20 cellular contexts compared by ENCODE assay signal in genomic region chr2:1757567-1757966, GRCh38. TPM values are rescaled to one million over a fixed set of nuclear protein-coding genes. Genes with fewer than 3 reads are reported as not detected.
DNase-seq lines count a peak whose midpoint lies in the region; ATAC-seq, FAIRE-seq and TF ChIP-seq lines count a peak whose summit lies in the region.
"Had no signal": no experiment of that assay in that cellular context is flagged by ENCODE, and none has a peak within 500 bp of the region (broad histone marks: within the 10 kb centered on the region; RNA-seq: fewer than 3 reads in every experiment).

No MANE protein-coding gene starts in this region.

- H3K27me3 Mint-ChIP-seq in activated T-cell treated with anti-CD3 and anti-CD28 coated beads, Interleukin-2, amount 50 U/mL, for 4 hours (ENCODE audit: low read depth) = peaks cover 6% of the 10 kb centered on the region
- H3K27me3 Mint-ChIP-seq: CD4-positive, CD25-positive, alpha-beta regulatory T cell had no signal

- H3K9me3 Mint-ChIP-seq in activated T-cell treated with anti-CD3 and anti-CD28 coated beads, Interleukin-2, amount 50 U/mL, for 4 hours = peaks cover 3% of the 10 kb centered on the region

- H3K36me3 Mint-ChIP-seq in activated T-cell treated with anti-CD3 and anti-CD28 coated beads, Interleukin-2, amount 50 U/mL, for 4 hours (ENCODE audit: insufficient read depth) = no peaks in the 10 kb centered on the region
- H3K36me3 Mint-ChIP-seq: CD4-positive, CD25-positive, alpha-beta regulatory T cell; CD8-positive, alpha-beta memory T cell had no signal

- H3K9me3 ChIP-seq in left ventricle myocardium inferior (replicated peaks) = no peaks in the 10 kb centered on the region

- no peak overlapping the region for H3K4me3 Mint-ChIP-seq in activated T-cell treated with anti-CD3 and anti-CD28 coated beads, Interleukin-2, amount 50 U/mL, for 4 hours
- H3K4me3 Mint-ChIP-seq: CD4-positive, CD25-positive, alpha-beta regulatory T cell; CD8-positive, alpha-beta memory T cell; GM23338; H9 had no signal

- H3K36me3 ChIP-seq in left ventricle myocardium inferior (no peaks in the 10 kb centered on the region), bronchial epithelial cell (ENCODE audit: control insufficient read depth, insufficient read depth, low read length) (no peaks in the 10 kb centered on the region)

- peak; percentile 20 for DNase-seq in cardiac septum (ENCODE audit: low spot score)
- no peak for DNase-seq in left ventricle myocardium inferior
- DNase-seq in bronchial epithelial cell (ENCODE audit: low read depth) = no peak
- DNase-seq in posterior vena cava (ENCODE audit: low spot score) = peak; percentile 58
- DNase-seq in DMS 273 (lab: John Stamatoyannopoulos, UW; ENCODE audit: unreplicated experiment) = no peak
- DNase-seq in activated T-cell treated with anti-CD3 and anti-CD28 coated beads, Interleukin-2, amount 50 U/mL, for 4 hours = no peak
- DNase-seq: 8988T; C1 segment of cervical spinal cord; CD4-positive, CD25-positive, alpha-beta regulatory T cell; CD8-positive, alpha-beta memory T cell; DMS153; DMS79; GDM1; H9 had no signal

- H3K27ac ChIP-seq in left ventricle myocardium inferior (replicated peaks) = no peak overlapping the region

- TF ChIP-seq CTCF in left ventricle myocardium inferior (IDR thresholded peaks at IDR 0.05; ENCODE audit: borderline replicate concordance) (no peak), bronchial epithelial cell (IDR thresholded peaks at IDR 0.05; ENCODE audit: insufficient read depth, low read length, severe bottlenecking) (no peak)

- H3K27me3 ChIP-seq in left ventricle myocardium inferior (ENCODE audit: low read depth) = peaks cover 34% of the 10 kb centered on the region
- no peaks in the 10 kb centered on the region for H3K27me3 ChIP-seq in bronchial epithelial cell (ENCODE audit: control insufficient read depth, insufficient read depth, low read length)

- no peaks in the 10 kb centered on the region for H3K4me1 Mint-ChIP-seq in activated T-cell treated with anti-CD3 and anti-CD28 coated beads, Interleukin-2, amount 50 U/mL, for 4 hours (ENCODE audit: low read depth)
- H3K4me1 Mint-ChIP-seq: CD4-positive, CD25-positive, alpha-beta regulatory T cell; CD8-positive, alpha-beta memory T cell; GM23338; H9 had no signal

- H3K4me1 ChIP-seq in left ventricle myocardium inferior = peaks cover 9% of the 10 kb centered on the region
- H3K4me1 ChIP-seq: Caco-2 had no signal

- peak; percentile 18 for FAIRE-seq in bronchial epithelial cell (lab: Jason Lieb, UNC)
- FAIRE-seq: D721Med, GM12892, GM18507 had no signal

- intact Hi-C loops in cardiac septum (cut with DNase I) = no loop called here
- intact Hi-C loops in left ventricle myocardium inferior (cut with micrococcal nuclease) = no loop called here
- intact Hi-C loops in posterior vena cava (cut with DNase I) = no loop called here

- ATAC-seq in HG03432 (IDR thresholded peaks at IDR 0.05; ENCODE audit: unreplicated experiment) = no peak
- ATAC-seq in activated T-cell treated with anti-CD3 and anti-CD28 coated beads, Interleukin-2, amount 50 U/mL, for 4 hours = no peak
- ATAC-seq: GM23338 had no signal

- H3K4me3 ChIP-seq in left ventricle myocardium inferior (no peak overlapping the region), bronchial epithelial cell (ENCODE audit: low read depth, low read length) (no peak overlapping the region)
- H3K4me3 ChIP-seq: GM23338 had no signal

RNA-seq across cellular contexts. Expression of gene PXDN, which starts 13.3 kb away (rescaled TPM):
- 27.5 TPM for total RNA-seq in cardiac septum
- 15.7 TPM for total RNA-seq in left ventricle myocardium inferior
- total RNA-seq in bronchial epithelial cell = 29.2 and 34.0 TPM in 2 replicates
- total RNA-seq in posterior vena cava = 10 to 100 TPM; 75.3 to 85.8 TPM
- 1 to 10 TPM in 2 of 3 donors, under 1 TPM in 1; 0.76 to 1.2 (median 1.2) TPM for total RNA-seq in activated T-cell treated with anti-CD3 and anti-CD28 coated beads, Interleukin-2, amount 50 U/mL, for 4 hours

Comparison
In these comparisons a context has a peak if more than half of its experiments do, and no peak if none do; other contexts are left out.
1. DNase-seq: peak in cardiac septum (single experiment) and posterior vena cava (single experiment); none in left ventricle myocardium inferior (single experiment), bronchial epithelial cell (single experiment), DMS 273 (single experiment) and activated T-cell treated with anti-CD3 and anti-CD28 coated beads, Interleukin-2, amount 50 U/mL, for 4 hours (single experiment).